15 cellular contexts compared by ENCODE assay signal in the genomic region with DNA sequence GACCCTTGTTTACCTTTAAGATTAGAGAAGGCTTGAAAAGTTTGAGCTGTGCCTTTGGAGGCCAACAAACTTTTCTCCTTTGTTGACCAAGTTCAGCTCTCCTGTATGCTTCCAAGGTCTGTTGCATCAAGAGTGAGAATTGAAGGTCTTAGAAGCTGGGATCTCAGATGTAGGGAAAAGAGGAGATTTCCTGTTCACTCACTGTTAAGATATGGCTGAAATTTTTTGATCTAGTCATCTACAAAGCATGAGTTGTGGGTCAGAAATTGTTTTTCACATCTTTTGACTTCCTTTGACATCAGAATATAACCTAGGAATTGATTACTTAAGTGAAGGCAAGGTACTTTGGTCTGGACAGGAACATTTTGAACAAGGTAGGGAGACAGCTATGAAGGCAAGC. TPM values are rescaled to one million over a fixed set of nuclear protein-coding genes. Genes with fewer than 3 reads are reported as not detected.
A peak's percentile ranks its signal among the peaks of the same experiment; 100 is the strongest.
DNase-seq lines count a peak whose midpoint lies in the region; ATAC-seq, FAIRE-seq and TF ChIP-seq lines count a peak whose summit lies in the region.
"Had no signal": no experiment of that assay in that cellular context is flagged by ENCODE, and none has a peak within 500 bp of the region (broad histone marks: within the 10 kb centered on the region; RNA-seq: fewer than 3 reads in every experiment).

No MANE protein-coding gene starts in this region.

- peak overlapping the region; percentile 99 for H3K18ac ChIP-seq in IMR-90 (ENCODE audit: low read depth, low read length)
- H3K18ac ChIP-seq in mesendoderm (ENCODE audit: low read length): peak overlapping the region; percentile 69

- H3K27ac Mint-ChIP-seq in activated CD4-positive, alpha-beta T cell treated with anti-CD3 and anti-CD28 coated beads, Interleukin-2, amount 10 ng/mL, durations not matched to agents 7 days and 5 days: no peak overlapping the region
- H3K27ac Mint-ChIP-seq: CD8-positive, alpha-beta T cell had no signal

- H3K4me2 ChIP-seq in IMR-90 (ENCODE audit: low read depth, low read length): peak overlapping the region; percentile 23; the same call in 1 of the 2 replicates
- H3K4me2 ChIP-seq in endothelial cell of umbilical vein (ENCODE audit: insufficient read depth, low read length): no peak overlapping the region
- H3K4me2 ChIP-seq in mesendoderm (ENCODE audit: low read length): no peak overlapping the region

- H3K36me3 Mint-ChIP-seq in activated CD4-positive, alpha-beta T cell treated with anti-CD3 and anti-CD28 coated beads, Interleukin-2, amount 10 ng/mL, durations not matched to agents 7 days and 5 days (ENCODE audit: low read depth): no peaks in the 10 kb centered on the region
- H3K36me3 Mint-ChIP-seq: CD8-positive, alpha-beta T cell had no signal

- H2BK5ac ChIP-seq in IMR-90 (ENCODE audit: low read depth, low read length, poor library complexity, severe bottlenecking) (peak overlapping the region; percentile 99), mesendoderm (ENCODE audit: low read length) (no peak overlapping the region)

- DNase-seq in EL (peak; percentile 48), IMR-90 (peak; percentile 62), endothelial cell of umbilical vein (ENCODE audit: low read depth, low spot score) (no peak), mesendoderm (no peak), NCI-H1694 (lab: John Stamatoyannopoulos, UW) (no peak), tibial artery (no peak), HuH-7 (ENCODE audit: low spot score) (no peak)
- DNase-seq in activated CD4-positive, alpha-beta T cell treated with anti-CD3 and anti-CD28 coated beads, Interleukin-2, amount 10 ng/mL, durations not matched to agents 7 days and 5 days: no peak
- DNase-seq: ACHN; BE2C; CD8-positive, alpha-beta T cell; NCI-H146; NCI-H2227 treated with DMSO at 0.1 percent for 48 hours; NCI-H526; RPMI8226 had no signal

- H4K20me1 ChIP-seq in IMR-90 (ENCODE audit: insufficient read depth, low read length): no peaks in the 10 kb centered on the region
- no peaks in the 10 kb centered on the region for H4K20me1 ChIP-seq in endothelial cell of umbilical vein (replicated peaks; ENCODE audit: control insufficient read depth, extremely low read depth, insufficient read depth, low read length)

- POLR2A ChIA-PET in IMR-90 (lab: Charles Lee; ENCODE audit: unreplicated experiment) (interaction anchor here (0.6 to 1.7 kb wide), 2 partner anchors 75 to 77 kb away, joined by 3 to 6 read pairs; no protein-coding TSS in a partner anchor), endothelial cell of umbilical vein (lab: Charles Lee) (interaction anchor here (1.1 kb wide), 1 partner anchor 11 kb away, joined by 3 read pairs; no protein-coding TSS in a partner anchor)
- POLR2A ChIA-PET in activated CD4-positive, alpha-beta T cell treated with anti-CD3 and anti-CD28 coated beads, Interleukin-2, amount 10 ng/mL, durations not matched to agents 7 days and 5 days (lab: Charles Lee): no interaction called here

- H3K79me2 ChIP-seq in endothelial cell of umbilical vein (ENCODE audit: control insufficient read depth, insufficient read depth, low read length): no peaks in the 10 kb centered on the region
- no peaks in the 10 kb centered on the region for H3K79me2 ChIP-seq in mesendoderm (ENCODE audit: control insufficient read depth, insufficient read depth, low read length)

- H3K9ac ChIP-seq in IMR-90 (ENCODE audit: low read depth, low read length): peak overlapping the region; percentile 31; the same call in 1 of the 2 replicates
- H3K9ac ChIP-seq in endothelial cell of umbilical vein (replicated peaks; ENCODE audit: extremely low read depth, insufficient read depth, low read length): no peak overlapping the region
- H3K9ac ChIP-seq in mesendoderm (ENCODE audit: low read length): no peak overlapping the region

- H3K9me3 ChIP-seq in IMR-90 (ENCODE audit: control insufficient read depth, insufficient read depth, low read length) (no peaks in the 10 kb centered on the region), endothelial cell of umbilical vein (replicated peaks; ENCODE audit: control insufficient read depth, insufficient read depth, low read length) (no peaks in the 10 kb centered on the region), tibial artery (no peaks in the 10 kb centered on the region)
- H3K9me3 ChIP-seq: BE2C had no signal

- TF ChIP-seq RAD21 in IMR-90 (IDR thresholded peaks at IDR 0.05; ENCODE audit: low read length): no peak

- H2BK15ac ChIP-seq in IMR-90 (ENCODE audit: low read depth, low read length) (peak overlapping the region; percentile 96; the same call in 2 of the 3 replicates), mesendoderm (replicated peaks; ENCODE audit: low read depth) (peak overlapping the region; percentile 46)

- ATAC-seq in IMR-90 (ENCODE audit: low read depth): no peak
- ATAC-seq: CD8-positive, alpha-beta T cell had no signal

- peak overlapping the region; percentile 97 for H2BK120ac ChIP-seq in IMR-90 (ENCODE audit: low read depth, low read length)
- H2BK120ac ChIP-seq in mesendoderm (ENCODE audit: low read depth, low read length): no peak overlapping the region

- H2AFZ ChIP-seq in IMR-90 (replicated peaks; ENCODE audit: low read length, poor library complexity) (no peak overlapping the region), endothelial cell of umbilical vein (ENCODE audit: low read depth, low read length) (peak overlapping the region; percentile 14)

- in situ Hi-C loops in IMR-90 (cut with MboI; ENCODE audit: low sequenced_read_pairs): loop anchor here (10.0 kb wide), 1 partner anchor 75 kb away; no protein-coding TSS in a partner anchor

- peak overlapping the region; percentile 34 for H2AK9ac ChIP-seq in IMR-90 (replicated peaks; ENCODE audit: low read depth, low read length, poor library complexity)

- H4K91ac ChIP-seq in IMR-90 (ENCODE audit: insufficient read depth, low read depth, low read length): peak overlapping the region; percentile 97

- H3K4me1 ChIP-seq in IMR-90 (ENCODE audit: control insufficient read depth, insufficient read depth, low read length) (peaks cover 11% of the 10 kb centered on the region; the same call in 1 of the 2 replicates), endothelial cell of umbilical vein (ENCODE audit: control insufficient read depth, extremely low read depth, insufficient read depth, low read length) (no peaks in the 10 kb centered on the region), mesendoderm (ENCODE audit: control insufficient read depth, low read depth, low read length) (no peaks in the 10 kb centered on the region), tibial artery (no peaks in the 10 kb centered on the region)
- H3K4me1 ChIP-seq: BE2C had no signal

- no peak overlapping the region for H3K4me3 ChIP-seq in IMR-90 (ENCODE audit: insufficient read depth, low read depth, low read length)
- H3K4me3 ChIP-seq in endothelial cell of umbilical vein (replicated peaks in 1 of 3; ENCODE audit: insufficient read depth in 1 of 3, low read depth in 1 of 3, low read length in 3 of 3): no peak overlapping the region
- H3K4me3 ChIP-seq in mesendoderm (ENCODE audit: low read length): no peak overlapping the region
- H3K4me3 ChIP-seq in tibial artery: no peak overlapping the region

- no peaks in the 10 kb centered on the region for H3K4me1 Mint-ChIP-seq in activated CD4-positive, alpha-beta T cell treated with anti-CD3 and anti-CD28 coated beads, Interleukin-2, amount 10 ng/mL, durations not matched to agents 7 days and 5 days

- H3K27ac ChIP-seq in IMR-90 (ENCODE audit: insufficient read depth, low read length): peak overlapping the region; percentile 27
- H3K27ac ChIP-seq in endothelial cell of umbilical vein (ENCODE audit: insufficient read depth, low read depth, low read length): no peak overlapping the region
- no peak overlapping the region for H3K27ac ChIP-seq in mesendoderm (ENCODE audit: low read depth, low read length)
- no peak overlapping the region for H3K27ac ChIP-seq in tibial artery

- H3K56ac ChIP-seq in IMR-90 (ENCODE audit: extremely low read depth, insufficient read depth, low read length) (peak overlapping the region; percentile 89), mesendoderm (ENCODE audit: low read length) (no peak overlapping the region)

- FAIRE-seq in endothelial cell of umbilical vein (lab: Jason Lieb, UNC): no peak

- no peak overlapping the region for H3K4me3 Mint-ChIP-seq in activated CD4-positive, alpha-beta T cell treated with anti-CD3 and anti-CD28 coated beads, Interleukin-2, amount 10 ng/mL, durations not matched to agents 7 days and 5 days
- H3K4me3 Mint-ChIP-seq: CD8-positive, alpha-beta T cell had no signal

- H3K27me3 ChIP-seq in IMR-90 (ENCODE audit: control insufficient read depth, insufficient read depth, low read length): no peaks in the 10 kb centered on the region
- H3K27me3 ChIP-seq in endothelial cell of umbilical vein (ENCODE audit: control insufficient read depth in 2 of 2, insufficient read depth in 2 of 2, low read length in 2 of 2): no peaks in the 10 kb centered on the region
- H3K27me3 ChIP-seq in mesendoderm (ENCODE audit: insufficient read depth, low read length, poor library complexity): no peaks in the 10 kb centered on the region
- no peaks in the 10 kb centered on the region for H3K27me3 ChIP-seq in tibial artery
- H3K27me3 ChIP-seq: BE2C had no signal

- no peaks in the 10 kb centered on the region for H3K36me3 ChIP-seq in IMR-90 (ENCODE audit: control insufficient read depth, insufficient read depth, low read length)
- no peaks in the 10 kb centered on the region for H3K36me3 ChIP-seq in endothelial cell of umbilical vein (ENCODE audit: control insufficient read depth in 2 of 2, extremely low read depth in 1 of 2, insufficient read depth in 2 of 2, low read length in 2 of 2)
- no peaks in the 10 kb centered on the region for H3K36me3 ChIP-seq in mesendoderm (ENCODE audit: control insufficient read depth, insufficient read depth, low read length)
- no peaks in the 10 kb centered on the region for H3K36me3 ChIP-seq in tibial artery
- H3K36me3 ChIP-seq: BE2C had no signal

- peak overlapping the region; percentile 88 for H3K14ac ChIP-seq in IMR-90 (replicated peaks; ENCODE audit: low read depth, low read length)

- BruUV-seq in IMR-90 (replicated peaks; lab: Mats Ljungman, UMichigan) (no TSS peak), endothelial cell of umbilical vein (replicated peaks; lab: Mats Ljungman, UMichigan) (no TSS peak)

- H4K8ac ChIP-seq in IMR-90 (ENCODE audit: low read depth in 2 of 2, low read length in 2 of 2) (peak overlapping the region; percentile 83 to 88), mesendoderm (ENCODE audit: low read depth, low read length) (no peak overlapping the region)

- CTCF ChIA-PET in IMR-90 (lab: Yijun Ruan, JAX): interaction anchor here (1.0 to 2.1 kb wide), 2 partner anchors 85 to 91 kb away, joined by 4 read pairs; no protein-coding TSS in a partner anchor
- CTCF ChIA-PET in endothelial cell of umbilical vein (lab: Charles Lee): interaction anchor here (1.0 to 2.1 kb wide), 6 partner anchors 8 to 601 kb away, joined by 3 to 18 read pairs (median 4); no protein-coding TSS in a partner anchor
- CTCF ChIA-PET in activated CD4-positive, alpha-beta T cell treated with anti-CD3 and anti-CD28 coated beads, Interleukin-2, amount 10 ng/mL, durations not matched to agents 7 days and 5 days (lab: Charles Lee): no interaction called here

- H4K5ac ChIP-seq in IMR-90 (ENCODE audit: low read depth, low read length): peak overlapping the region; percentile 99
- H4K5ac ChIP-seq in mesendoderm (ENCODE audit: low read length): no peak overlapping the region

- TF ChIP-seq CTCF in IMR-90 (conservative IDR thresholded peaks at IDR 0.05; ENCODE audit: low read depth, low read length): no peak
- TF ChIP-seq CTCF in endothelial cell of umbilical vein (IDR thresholded peaks at IDR 0.05; ENCODE audit: extremely low read depth in 1 of 2, insufficient read depth in 1 of 2, low read depth in 1 of 2, low read length in 2 of 2): no peak
- no peak for TF ChIP-seq CTCF in tibial artery (IDR thresholded peaks at IDR 0.05)

- no peaks in the 10 kb centered on the region for H3K9me3 Mint-ChIP-seq in activated CD4-positive, alpha-beta T cell treated with anti-CD3 and anti-CD28 coated beads, Interleukin-2, amount 10 ng/mL, durations not matched to agents 7 days and 5 days
- H3K9me3 Mint-ChIP-seq: CD8-positive, alpha-beta T cell had no signal

- TF ChIP-seq POLR2A in IMR-90 (IDR thresholded peaks at IDR 0.05; ENCODE audit: low read depth, low read length): no peak
- no peak for TF ChIP-seq POLR2A in endothelial cell of umbilical vein (IDR thresholded peaks at IDR 0.05; ENCODE audit: low read depth, low read length)

- H3K27me3 Mint-ChIP-seq in activated CD4-positive, alpha-beta T cell treated with anti-CD3 and anti-CD28 coated beads, Interleukin-2, amount 10 ng/mL, durations not matched to agents 7 days and 5 days: no peaks in the 10 kb centered on the region

- peak overlapping the region; percentile 98 for H2BK20ac ChIP-seq in IMR-90 (ENCODE audit: low read depth, low read length)

- H3K79me1 ChIP-seq in IMR-90 (ENCODE audit: low read depth in 1 of 2, low read length in 2 of 2): no peaks in the 10 kb centered on the region
- H3K79me1 ChIP-seq in mesendoderm (ENCODE audit: low read length): no peaks in the 10 kb centered on the region

- H3K9me1 ChIP-seq in IMR-90 (ENCODE audit: insufficient read depth, low read length): no peaks in the 10 kb centered on the region; the same call in 1 of the 2 replicates
- no peaks in the 10 kb centered on the region for H3K9me1 ChIP-seq in endothelial cell of umbilical vein (replicated peaks; ENCODE audit: control insufficient read depth, extremely low read depth, insufficient read depth, low read length)

- dilution Hi-C loops in IMR-90 (cut with HindIII; ENCODE audit: low sequenced_read_pairs, unreplicated experiment) (no loop called here), endothelial cell of umbilical vein (cut with MboI; ENCODE audit: extremely low pct_ligation_motif_present, low sequenced_read_pairs) (no loop called here)

- H3K4ac ChIP-seq in IMR-90 (ENCODE audit: low read depth, low read length) (peak overlapping the region; percentile 97), mesendoderm (ENCODE audit: low read depth, low read length) (no peak overlapping the region)

- H2AK5ac ChIP-seq in IMR-90 (ENCODE audit: low read depth, low read length): peak overlapping the region; percentile 23; the same call in 1 of the 2 replicates
- H2AK5ac ChIP-seq in mesendoderm (ENCODE audit: low read length): no peak overlapping the region

- intact Hi-C loops in IMR-90 (cut with micrococcal nuclease): loop anchor here (2.0 kb wide), 2 partner anchors 79 to 163 kb away; no protein-coding TSS in a partner anchor
- intact Hi-C loops in endothelial cell of umbilical vein (cut with micrococcal nuclease): loop anchor here (5.0 kb wide), 1 partner anchor 93 kb away; a partner anchor contains a TSS
- intact Hi-C loops in tibial artery (cut with DNase I; ENCODE audit: low total_unique reads): no loop called here

- H3K23ac ChIP-seq in IMR-90 (ENCODE audit: low read depth, low read length) (peak overlapping the region; percentile 87), mesendoderm (ENCODE audit: low read length) (no peak overlapping the region)

RNA-seq across cellular contexts. Expression of a gene that starts 12.1 kb away (rescaled TPM):
- total RNA-seq in IMR-90 (2012; rRNA removed) (not detected in 2 replicates), endothelial cell of umbilical vein (not detected in 2 replicates)
- polyA plus RNA-seq in IMR-90 (2012; rRNA removed) (0.11 TPM in 1 of 2 replicates, not detected in the other), endothelial cell of umbilical vein (0.08 TPM in 1 of 2 replicates, not detected in the other)
- polyA plus RNA-seq in IMR-90 (2012; cell fraction: cytosol; rRNA removed): 0.16 TPM in 1 of 2 replicates, not detected in the other
- 0.09 TPM in 1 of 2 replicates, not detected in the other for polyA plus RNA-seq in IMR-90 (2012; cell fraction: nucleus; rRNA removed; ENCODE audit: low replicate concordance)
- polyA plus RNA-seq in endothelial cell of umbilical vein (2011; cell fraction: cytosol; rRNA removed): not detected in 2 replicates
- polyA plus RNA-seq in endothelial cell of umbilical vein (2011; cell fraction: nucleus; rRNA removed): 0.21 TPM in 1 of 2 replicates, not detected in the other
- polyA plus RNA-seq in endothelial cell of umbilical vein (2012): not detected in 2 replicates
- polyA minus RNA-seq in endothelial cell of umbilical vein: 0.85 and 3.4 TPM in 2 replicates
- not detected for polyA minus RNA-seq in endothelial cell of umbilical vein (2011; cell fraction: cytosol; rRNA and poly(A)+ RNA removed)
- 0.48 TPM in 1 of 2 replicates, not detected in the other for polyA minus RNA-seq in endothelial cell of umbilical vein (2011; cell fraction: nucleus; rRNA and poly(A)+ RNA removed)
- not detected for polyA plus RNA-seq in mesendoderm (2013, experiment 1 of 2)
- not detected for polyA plus RNA-seq in mesendoderm (2013, experiment 2 of 2)
- total RNA-seq in activated CD4-positive, alpha-beta T cell treated with anti-CD3 and anti-CD28 coated beads, Interleukin-2, amount 10 ng/mL, durations not matched to agents 7 days and 5 days: not detected
- total RNA-seq: CD8-positive, alpha-beta T cell had no signal

RNA-seq across cellular contexts. Expression of a gene that starts 20.0 kb away (rescaled TPM):
- total RNA-seq in IMR-90 (2012; rRNA removed) (1.4 and 3.2 TPM in 2 replicates), endothelial cell of umbilical vein (not detected in 2 replicates)
- polyA plus RNA-seq in IMR-90 (2012; rRNA removed) (7.7 and 12.7 TPM in 2 replicates), endothelial cell of umbilical vein (0.32 and 0.37 TPM in 2 replicates)
- 13.7 and 33.6 TPM in 2 replicates for polyA plus RNA-seq in IMR-90 (2012; cell fraction: cytosol; rRNA removed)
- polyA plus RNA-seq in IMR-90 (2012; cell fraction: nucleus; rRNA removed; ENCODE audit: low replicate concordance): 4.8 and 12.2 TPM in 2 replicates
- 0.23 TPM in 1 of 2 replicates, not detected in the other for polyA plus RNA-seq in endothelial cell of umbilical vein (2011; cell fraction: cytosol; rRNA removed)
- 0.60 TPM in 1 of 2 replicates, not detected in the other for polyA plus RNA-seq in endothelial cell of umbilical vein (2011; cell fraction: nucleus; rRNA removed)
- polyA plus RNA-seq in endothelial cell of umbilical vein (2012): not detected in 2 replicates
- 29.2 and 51.1 TPM in 2 replicates for polyA minus RNA-seq in endothelial cell of umbilical vein
- 3.0 TPM for polyA minus RNA-seq in endothelial cell of umbilical vein (2011; cell fraction: cytosol; rRNA and poly(A)+ RNA removed)
- polyA minus RNA-seq in endothelial cell of umbilical vein (2011; cell fraction: nucleus; rRNA and poly(A)+ RNA removed): 2.3 TPM in 1 of 2 replicates, not detected in the other
- polyA plus RNA-seq in mesendoderm (2013, experiment 1 of 2): 0.08 TPM
- 0.15 TPM for polyA plus RNA-seq in mesendoderm (2013, experiment 2 of 2)
- not detected for total RNA-seq in activated CD4-positive, alpha-beta T cell treated with anti-CD3 and anti-CD28 coated beads, Interleukin-2, amount 10 ng/mL, durations not matched to agents 7 days and 5 days
- total RNA-seq: CD8-positive, alpha-beta T cell had no signal

RNA-seq across cellular contexts. Expression of a gene that starts 34.4 kb away (rescaled TPM):
- total RNA-seq in IMR-90 (2012; rRNA removed) (not detected in 2 replicates), endothelial cell of umbilical vein (not detected in 2 replicates)
- polyA plus RNA-seq in IMR-90 (2012; rRNA removed) (not detected in 2 replicates), endothelial cell of umbilical vein (not detected in 2 replicates)
- not detected in 2 replicates for polyA plus RNA-seq in IMR-90 (2012; cell fraction: cytosol; rRNA removed)
- not detected in 2 replicates for polyA plus RNA-seq in IMR-90 (2012; cell fraction: nucleus; rRNA removed; ENCODE audit: low replicate concordance)
- polyA plus RNA-seq in endothelial cell of umbilical vein (2011; cell fraction: cytosol; rRNA removed): not detected in 2 replicates
- polyA plus RNA-seq in endothelial cell of umbilical vein (2011; cell fraction: nucleus; rRNA removed): not detected in 2 replicates
- not detected in 2 replicates for polyA plus RNA-seq in endothelial cell of umbilical vein (2012)
- 0.36 TPM in 1 of 2 replicates, not detected in the other for polyA minus RNA-seq in endothelial cell of umbilical vein
- not detected for polyA minus RNA-seq in endothelial cell of umbilical vein (2011; cell fraction: cytosol; rRNA and poly(A)+ RNA removed)
- polyA minus RNA-seq in endothelial cell of umbilical vein (2011; cell fraction: nucleus; rRNA and poly(A)+ RNA removed): 0.48 and 1.2 TPM in 2 replicates
- polyA plus RNA-seq in mesendoderm (2013, experiment 1 of 2): not detected
- polyA plus RNA-seq in mesendoderm (2013, experiment 2 of 2): not detected
- total RNA-seq in activated CD4-positive, alpha-beta T cell treated with anti-CD3 and anti-CD28 coated beads, Interleukin-2, amount 10 ng/mL, durations not matched to agents 7 days and 5 days: not detected
- total RNA-seq: CD8-positive, alpha-beta T cell had no signal

RNA-seq across cellular contexts. Expression of a gene that starts 35.1 kb away (rescaled TPM):
- total RNA-seq in IMR-90 (2012; rRNA removed) (0.54 TPM in 1 of 2 replicates, not detected in the other), endothelial cell of umbilical vein (not detected in 2 replicates)
- polyA plus RNA-seq in IMR-90 (2012; rRNA removed) (1.7 TPM in 1 of 2 replicates, not detected in the other), endothelial cell of umbilical vein (1.2 TPM in 1 of 2 replicates, not detected in the other)
- 0.55 and 1.3 TPM in 2 replicates for polyA plus RNA-seq in IMR-90 (2012; cell fraction: cytosol; rRNA removed)
- not detected in 2 replicates for polyA plus RNA-seq in IMR-90 (2012; cell fraction: nucleus; rRNA removed; ENCODE audit: low replicate concordance)
- polyA plus RNA-seq in endothelial cell of umbilical vein (2011; cell fraction: cytosol; rRNA removed): 0.28 TPM in 1 of 2 replicates, not detected in the other
- 1.2 TPM in 1 of 2 replicates, not detected in the other for polyA plus RNA-seq in endothelial cell of umbilical vein (2011; cell fraction: nucleus; rRNA removed)
- not detected in 2 replicates for polyA plus RNA-seq in endothelial cell of umbilical vein (2012)
- polyA minus RNA-seq in endothelial cell of umbilical vein: 70.4 and 217 TPM in 2 replicates
- 4.9 TPM for polyA minus RNA-seq in endothelial cell of umbilical vein (2011; cell fraction: cytosol; rRNA and poly(A)+ RNA removed)
- polyA minus RNA-seq in endothelial cell of umbilical vein (2011; cell fraction: nucleus; rRNA and poly(A)+ RNA removed): 1.0 and 1.2 TPM in 2 replicates
- polyA plus RNA-seq in mesendoderm (2013, experiment 1 of 2): 0.21 TPM
- 0.21 TPM for polyA plus RNA-seq in mesendoderm (2013, experiment 2 of 2)
- total RNA-seq in activated CD4-positive, alpha-beta T cell treated with anti-CD3 and anti-CD28 coated beads, Interleukin-2, amount 10 ng/mL, durations not matched to agents 7 days and 5 days: not detected
- total RNA-seq: CD8-positive, alpha-beta T cell had no signal

RNA-seq across cellular contexts. Expression of a gene that starts 40.0 kb away (rescaled TPM):
- not detected in 2 replicates for total RNA-seq in IMR-90 (2012; rRNA removed)
- not detected in 2 replicates for polyA plus RNA-seq in IMR-90 (2012; rRNA removed)
- not detected in 2 replicates for polyA plus RNA-seq in IMR-90 (2012; cell fraction: cytosol; rRNA removed)
- polyA plus RNA-seq in IMR-90 (2012; cell fraction: nucleus; rRNA removed; ENCODE audit: low replicate concordance): not detected in 2 replicates
- total RNA-seq in endothelial cell of umbilical vein: not detected in 2 replicates
- 0.72 TPM in 1 of 2 replicates, not detected in the other for polyA plus RNA-seq in endothelial cell of umbilical vein
- polyA plus RNA-seq in endothelial cell of umbilical vein (2011; cell fraction: cytosol; rRNA removed): 0.13 TPM in 1 of 2 replicates, not detected in the other
- 0.43 TPM in 1 of 2 replicates, not detected in the other for polyA plus RNA-seq in endothelial cell of umbilical vein (2011; cell fraction: nucleus; rRNA removed)
- polyA plus RNA-seq in endothelial cell of umbilical vein (2012): not detected in 2 replicates
- polyA minus RNA-seq in endothelial cell of umbilical vein: 73.3 and 97.9 TPM in 2 replicates
- polyA minus RNA-seq in endothelial cell of umbilical vein (2011; cell fraction: cytosol; rRNA and poly(A)+ RNA removed): 4.7 TPM
- polyA minus RNA-seq in endothelial cell of umbilical vein (2011; cell fraction: nucleus; rRNA and poly(A)+ RNA removed): 0.72 TPM in 1 of 2 replicates, not detected in the other
- 0.18 TPM for polyA plus RNA-seq in mesendoderm (2013, experiment 1 of 2)
- 0.06 TPM for polyA plus RNA-seq in mesendoderm (2013, experiment 2 of 2)
- not detected for total RNA-seq in activated CD4-positive, alpha-beta T cell treated with anti-CD3 and anti-CD28 coated beads, Interleukin-2, amount 10 ng/mL, durations not matched to agents 7 days and 5 days
- total RNA-seq: CD8-positive, alpha-beta T cell had no signal

Comparison
In these comparisons a context has a peak if more than half of its experiments do, and no peak if none do; other contexts are left out.
1. DNase-seq: peak in EL (single experiment) and IMR-90 (single experiment); none in endothelial cell of umbilical vein (single experiment), mesendoderm (single experiment), NCI-H1694 (single experiment), tibial artery (0 of 2), HuH-7 (single experiment) and activated CD4-positive, alpha-beta T cell treated with anti-CD3 and anti-CD28 coated beads, Interleukin-2, amount 10 ng/mL, durations not matched to agents 7 days and 5 days (single experiment).